Comparison of ENCODE assay signal across 1 cellular context in the genomic region with DNA sequence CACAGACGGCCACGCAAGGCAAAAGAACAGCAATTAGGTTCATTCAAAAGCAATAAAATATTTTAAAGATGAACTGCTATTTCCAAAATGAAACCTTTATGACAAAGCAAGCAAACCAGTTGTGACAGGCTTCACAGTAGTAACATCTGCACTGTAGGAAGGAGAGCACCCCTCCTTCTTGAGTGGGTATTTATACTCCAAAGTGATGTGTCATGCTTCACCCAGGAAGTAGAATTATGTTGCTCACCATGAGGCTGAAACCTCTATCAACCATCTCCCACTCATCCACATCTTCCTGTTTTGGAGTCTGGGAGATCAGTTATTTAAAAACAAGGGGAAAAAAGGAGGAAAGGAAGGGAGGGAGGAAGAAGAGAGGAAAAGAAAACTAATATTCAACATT.
TF ChIP-seq lines count a peak whose summit lies in the region.

No MANE protein-coding gene starts in this region.

TF ChIP-seq in GM23338, 12 proteins besides CTCF, POLR2A, EP300 and RAD21:
- TF ChIP-seq, protein P1, sequence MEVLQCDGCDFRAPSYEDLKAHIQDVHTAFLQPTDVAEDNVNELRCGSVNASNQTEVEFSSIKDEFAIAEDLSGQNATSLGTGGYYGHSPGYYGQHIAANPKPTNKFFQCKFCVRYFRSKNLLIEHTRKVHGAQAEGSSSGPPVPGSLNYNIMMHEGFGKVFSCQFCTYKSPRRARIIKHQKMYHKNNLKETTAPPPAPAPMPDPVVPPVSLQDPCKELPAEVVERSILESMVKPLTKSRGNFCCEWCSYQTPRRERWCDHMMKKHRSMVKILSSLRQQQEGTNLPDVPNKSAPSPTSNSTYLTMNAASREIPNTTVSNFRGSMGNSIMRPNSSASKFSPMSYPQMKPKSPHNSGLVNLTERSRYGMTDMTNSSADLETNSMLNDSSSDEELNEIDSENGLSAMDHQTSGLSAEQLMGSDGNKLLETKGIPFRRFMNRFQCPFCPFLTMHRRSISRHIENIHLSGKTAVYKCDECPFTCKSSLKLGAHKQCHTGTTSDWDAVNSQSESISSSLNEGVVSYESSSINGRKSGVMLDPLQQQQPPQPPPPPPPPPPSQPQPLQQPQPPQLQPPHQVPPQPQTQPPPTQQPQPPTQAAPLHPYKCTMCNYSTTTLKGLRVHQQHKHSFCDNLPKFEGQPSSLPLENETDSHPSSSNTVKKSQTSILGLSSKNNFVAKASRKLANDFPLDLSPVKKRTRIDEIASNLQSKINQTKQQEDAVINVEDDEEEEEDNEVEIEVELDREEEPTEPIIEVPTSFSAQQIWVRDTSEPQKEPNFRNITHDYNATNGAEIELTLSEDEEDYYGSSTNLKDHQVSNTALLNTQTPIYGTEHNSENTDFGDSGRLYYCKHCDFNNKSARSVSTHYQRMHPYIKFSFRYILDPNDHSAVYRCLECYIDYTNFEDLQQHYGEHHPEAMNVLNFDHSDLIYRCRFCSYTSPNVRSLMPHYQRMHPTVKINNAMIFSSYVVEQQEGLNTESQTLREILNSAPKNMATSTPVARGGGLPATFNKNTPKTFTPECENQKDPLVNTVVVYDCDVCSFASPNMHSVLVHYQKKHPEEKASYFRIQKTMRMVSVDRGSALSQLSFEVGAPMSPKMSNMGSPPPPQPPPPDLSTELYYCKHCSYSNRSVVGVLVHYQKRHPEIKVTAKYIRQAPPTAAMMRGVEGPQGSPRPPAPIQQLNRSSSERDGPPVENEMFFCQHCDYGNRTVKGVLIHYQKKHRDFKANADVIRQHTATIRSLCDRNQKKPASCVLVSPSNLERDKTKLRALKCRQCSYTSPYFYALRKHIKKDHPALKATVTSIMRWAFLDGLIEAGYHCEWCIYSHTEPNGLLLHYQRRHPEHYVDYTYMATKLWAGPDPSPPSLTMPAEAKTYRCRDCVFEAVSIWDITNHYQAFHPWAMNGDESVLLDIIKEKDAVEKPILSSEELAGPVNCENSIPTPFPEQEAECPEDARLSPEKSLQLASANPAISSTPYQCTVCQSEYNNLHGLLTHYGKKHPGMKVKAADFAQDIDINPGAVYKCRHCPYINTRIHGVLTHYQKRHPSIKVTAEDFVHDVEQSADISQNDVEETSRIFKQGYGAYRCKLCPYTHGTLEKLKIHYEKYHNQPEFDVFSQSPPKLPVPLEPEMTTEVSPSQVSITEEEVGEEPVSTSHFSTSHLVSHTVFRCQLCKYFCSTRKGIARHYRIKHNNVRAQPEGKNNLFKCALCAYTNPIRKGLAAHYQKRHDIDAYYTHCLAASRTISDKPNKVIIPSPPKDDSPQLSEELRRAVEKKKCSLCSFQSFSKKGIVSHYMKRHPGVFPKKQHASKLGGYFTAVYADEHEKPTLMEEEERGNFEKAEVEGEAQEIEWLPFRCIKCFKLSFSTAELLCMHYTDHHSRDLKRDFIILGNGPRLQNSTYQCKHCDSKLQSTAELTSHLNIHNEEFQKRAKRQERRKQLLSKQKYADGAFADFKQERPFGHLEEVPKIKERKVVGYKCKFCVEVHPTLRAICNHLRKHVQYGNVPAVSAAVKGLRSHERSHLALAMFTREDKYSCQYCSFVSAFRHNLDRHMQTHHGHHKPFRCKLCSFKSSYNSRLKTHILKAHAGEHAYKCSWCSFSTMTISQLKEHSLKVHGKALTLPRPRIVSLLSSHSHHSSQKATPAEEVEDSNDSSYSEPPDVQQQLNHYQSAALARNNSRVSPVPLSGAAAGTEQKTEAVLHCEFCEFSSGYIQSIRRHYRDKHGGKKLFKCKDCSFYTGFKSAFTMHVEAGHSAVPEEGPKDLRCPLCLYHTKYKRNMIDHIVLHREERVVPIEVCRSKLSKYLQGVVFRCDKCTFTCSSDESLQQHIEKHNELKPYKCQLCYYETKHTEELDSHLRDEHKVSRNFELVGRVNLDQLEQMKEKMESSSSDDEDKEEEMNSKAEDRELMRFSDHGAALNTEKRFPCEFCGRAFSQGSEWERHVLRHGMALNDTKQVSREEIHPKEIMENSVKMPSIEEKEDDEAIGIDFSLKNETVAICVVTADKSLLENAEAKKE (CRISPR knock-in tag; IDR thresholded peaks at IDR 0.05), result no peak
- TF ChIP-seq NANOG (IDR thresholded peaks at IDR 0.05; ENCODE audit: borderline replicate concordance) (no peak), ZNF114 (CRISPR knock-in tag; IDR thresholded peaks at IDR 0.05) (no peak), POLR2AphosphoS5 (IDR thresholded peaks at IDR 0.05; ENCODE audit: low read depth) (no peak), ETS1 (IDR thresholded peaks at IDR 0.05) (no peak), JUNB (IDR thresholded peaks at IDR 0.05; ENCODE audit: unreplicated experiment) (no peak), ZNF331 (CRISPR knock-in tag; IDR thresholded peaks at IDR 0.05; ENCODE audit: low read depth) (no peak), REST (IDR thresholded peaks at IDR 0.05; ENCODE audit: unreplicated experiment) (no peak), STAT1 (IDR thresholded peaks at IDR 0.05; ENCODE audit: unreplicated experiment) (no peak), EZH2 (IDR thresholded peaks at IDR 0.05; ENCODE audit: low read depth, unreplicated experiment) (no peak), EZH2phosphoT487 (IDR thresholded peaks at IDR 0.05; ENCODE audit: unreplicated experiment) (no peak), CREB1 (CRISPR knock-in tag; IDR thresholded peaks at IDR 0.05; ENCODE audit: low read depth) (no peak)
